15 cellular contexts compared by ENCODE assay signal in the genomic region with DNA sequence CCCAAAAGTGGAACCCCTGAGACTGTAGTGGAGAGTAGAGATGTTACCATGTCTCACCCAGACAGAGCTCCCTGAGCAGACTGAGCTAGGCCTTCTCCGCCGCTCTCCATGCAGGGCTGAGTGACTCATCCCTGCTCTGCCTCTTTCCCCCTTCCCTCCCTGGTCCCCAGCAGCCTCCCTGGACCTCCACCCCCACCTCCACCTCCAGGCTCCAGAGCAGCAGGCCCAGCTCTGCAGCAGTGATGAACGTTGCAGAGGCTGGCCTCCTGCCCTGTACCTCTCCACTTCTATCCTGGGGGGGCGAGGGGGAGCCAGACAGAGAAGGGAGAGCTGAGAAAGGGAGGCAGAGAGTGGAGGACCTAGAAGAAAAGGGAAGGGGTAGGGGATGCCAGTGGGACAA. TPM values are rescaled to one million over a fixed set of nuclear protein-coding genes. Genes with fewer than 3 reads are reported as not detected.
DNase-seq lines count a peak whose midpoint lies in the region; ATAC-seq and TF ChIP-seq lines count a peak whose summit lies in the region.
"Had no signal": no experiment of that assay in that cellular context is flagged by ENCODE, and none has a peak within 500 bp of the region (broad histone marks: within the 10 kb centered on the region; RNA-seq: fewer than 3 reads in every experiment).

No MANE protein-coding gene starts in this region.

- H3K4me1 Mint-ChIP-seq in activated CD8-positive, alpha-beta T cell treated with anti-CD3 and anti-CD28 coated beads for 36 hours (ENCODE audit: low read depth), result no peaks in the 10 kb centered on the region

- no peak for ATAC-seq in activated CD8-positive, alpha-beta T cell treated with anti-CD3 and anti-CD28 coated beads for 36 hours

- intact Hi-C loops in activated CD8-positive, alpha-beta T cell treated with anti-CD3 and anti-CD28 coated beads for 36 hours (cut with micrococcal nuclease), result no loop called here

- H3K4me3 ChIP-seq in AG04450 (ENCODE audit: low read depth, low read length), result no peak overlapping the region
- H3K4me3 ChIP-seq in cardiac fibroblast (replicated peaks in 1 of 2; ENCODE audit: low read depth in 2 of 2, low read length in 2 of 2), result no peak overlapping the region
- H3K4me3 ChIP-seq: HAP-1, SJCRH30 had no signal

- no peaks in the 10 kb centered on the region for H3K27me3 Mint-ChIP-seq in activated CD8-positive, alpha-beta T cell treated with anti-CD3 and anti-CD28 coated beads for 36 hours
- H3K27me3 Mint-ChIP-seq: central memory CD8-positive, alpha-beta T cell had no signal

- no peaks in the 10 kb centered on the region for H3K36me3 Mint-ChIP-seq in activated CD8-positive, alpha-beta T cell treated with anti-CD3 and anti-CD28 coated beads for 36 hours (ENCODE audit: low read depth)

- CTCF ChIA-PET in AG04450 (lab: Charles Lee), result interaction anchor here (0.6 to 1.6 kb wide), 3 partner anchors 17 to 21 kb away, joined by 3 to 4 read pairs (median 3); no protein-coding TSS in a partner anchor
- CTCF ChIA-PET in activated CD8-positive, alpha-beta T cell treated with anti-CD3 and anti-CD28 coated beads for 36 hours (lab: Charles Lee), result interaction anchor here (0.6 to 1.3 kb wide), 4 partner anchors 19 to 46 kb away, joined by 3 to 4 read pairs (median 4); no protein-coding TSS in a partner anchor

- no peaks in the 10 kb centered on the region for H3K27me3 ChIP-seq in AG04450 (ENCODE audit: control insufficient read depth, insufficient read depth, low read length)
- H3K27me3 ChIP-seq: SJCRH30 had no signal

- DNase-seq in AG04450 (ENCODE audit: low read depth, low spot score), result peak; percentile 27
- DNase-seq in HK-2 (ENCODE audit: unreplicated experiment), result peak; percentile 40
- peak; percentile 48 to 52 for DNase-seq in cardiac fibroblast (ENCODE audit: low read depth in 2 of 2)
- peak; percentile 58 for DNase-seq in kidney tubule cell (ENCODE audit: low spot score)
- DNase-seq in activated CD8-positive, alpha-beta T cell treated with anti-CD3 and anti-CD28 coated beads for 36 hours, result no peak
- no peak for DNase-seq in KBM-7
- DNase-seq in DMS 273 (lab: John Stamatoyannopoulos, UW; ENCODE audit: unreplicated experiment), result no peak
- no peak for DNase-seq in UCSD-AML1 (lab: John Stamatoyannopoulos, UW; ENCODE audit: unreplicated experiment)
- DNase-seq: ACHN; activated naive CD4-positive, alpha-beta T cell treated with anti-CD3 and anti-CD28 coated beads for 36 hours; mammary epithelial cell; SJCRH30; small intestine had no signal

- in situ Hi-C loops in KBM-7 (cut with MboI; ENCODE audit: low pct_unique_long_range_greater_than_20kb, low sequenced_read_pairs), result no loop called here

- no peak overlapping the region for H3K27ac Mint-ChIP-seq in activated CD8-positive, alpha-beta T cell treated with anti-CD3 and anti-CD28 coated beads for 36 hours
- H3K27ac Mint-ChIP-seq: activated naive CD4-positive, alpha-beta T cell treated with anti-CD3 and anti-CD28 coated beads for 36 hours had no signal

- no peaks in the 10 kb centered on the region for H3K9me3 ChIP-seq in AG04450 (ENCODE audit: control insufficient read depth, insufficient read depth, low read length)
- H3K9me3 ChIP-seq: HAP-1, SJCRH30 had no signal

- TF ChIP-seq CTCF in AG04450 (IDR thresholded peaks at IDR 0.05; ENCODE audit: low read depth, low read length) (no peak), cardiac fibroblast (IDR thresholded peaks at IDR 0.05; ENCODE audit: low read depth, low read length) (no peak)
- no peak for TF ChIP-seq CTCF in activated CD8-positive, alpha-beta T cell treated with anti-CD3 and anti-CD28 coated beads for 36 hours (IDR thresholded peaks at IDR 0.05)

- POLR2A ChIA-PET in AG04450 (lab: Yijun Ruan, JAX), result interaction anchor here (0.6 to 1.1 kb wide), 4 partner anchors 11 to 40 kb away, joined by 3 read pairs; no protein-coding TSS in a partner anchor
- POLR2A ChIA-PET in activated CD8-positive, alpha-beta T cell treated with anti-CD3 and anti-CD28 coated beads for 36 hours (lab: Charles Lee), result interaction anchor here (1.4 to 1.6 kb wide), 2 partner anchors 11 to 21 kb away, joined by 3 to 8 read pairs; no protein-coding TSS in a partner anchor

- H3K4me3 Mint-ChIP-seq in activated CD8-positive, alpha-beta T cell treated with anti-CD3 and anti-CD28 coated beads for 36 hours, result no peak overlapping the region
- H3K4me3 Mint-ChIP-seq: activated naive CD4-positive, alpha-beta T cell treated with anti-CD3 and anti-CD28 coated beads for 36 hours; central memory CD8-positive, alpha-beta T cell had no signal

- peak overlapping the region; percentile 39 for H3K27ac ChIP-seq in AG04450 (ENCODE audit: low read depth, low read length)
- H3K27ac ChIP-seq: SJCRH30 had no signal

- H3K9me3 Mint-ChIP-seq in activated CD8-positive, alpha-beta T cell treated with anti-CD3 and anti-CD28 coated beads for 36 hours, result no peaks in the 10 kb centered on the region
- H3K9me3 Mint-ChIP-seq: activated naive CD4-positive, alpha-beta T cell treated with anti-CD3 and anti-CD28 coated beads for 36 hours; central memory CD8-positive, alpha-beta T cell had no signal

RNA-seq across cellular contexts. Expression of a gene that starts 19.3 kb away (rescaled TPM):
- 52.4 and 74.8 TPM in 2 replicates for polyA plus RNA-seq in AG04450 (2011; rRNA removed)
- polyA minus RNA-seq in AG04450 (2011; rRNA and poly(A)+ RNA removed), result 90.3 and 129 TPM in 2 replicates
- total RNA-seq in activated CD8-positive, alpha-beta T cell treated with anti-CD3 and anti-CD28 coated beads for 36 hours, result 10 to 100 TPM; 77.7 to 91.5 TPM

RNA-seq across cellular contexts. Expression of a gene that starts 22.3 kb away (rescaled TPM):
- 38.4 and 49.0 TPM in 2 replicates for polyA plus RNA-seq in AG04450 (2011; rRNA removed)
- polyA minus RNA-seq in AG04450 (2011; rRNA and poly(A)+ RNA removed), result 31.1 and 45.9 TPM in 2 replicates
- total RNA-seq in activated CD8-positive, alpha-beta T cell treated with anti-CD3 and anti-CD28 coated beads for 36 hours, result 1 to 10 TPM; 8.1 to 8.6 TPM

RNA-seq across cellular contexts. Expression of a gene that starts 42.7 kb away (rescaled TPM):
- 4.2 and 5.3 TPM in 2 replicates for polyA plus RNA-seq in AG04450 (2011; rRNA removed)
- 5.6 and 5.8 TPM in 2 replicates for polyA minus RNA-seq in AG04450 (2011; rRNA and poly(A)+ RNA removed)
- total RNA-seq in activated CD8-positive, alpha-beta T cell treated with anti-CD3 and anti-CD28 coated beads for 36 hours, result 10 to 100 TPM; 70.8 to 71.4 TPM

Comparison
In these comparisons a context has a peak if more than half of its experiments do, and no peak if none do; other contexts are left out.
1. DNase-seq: peak in AG04450 (single experiment), HK-2 (single experiment), cardiac fibroblast (2 of 2) and kidney tubule cell (single experiment); none in activated CD8-positive, alpha-beta T cell treated with anti-CD3 and anti-CD28 coated beads for 36 hours (single experiment), KBM-7 (single experiment), DMS 273 (single experiment) and UCSD-AML1 (single experiment).